8 cellular contexts compared by ENCODE assay signal in the genomic region with DNA sequence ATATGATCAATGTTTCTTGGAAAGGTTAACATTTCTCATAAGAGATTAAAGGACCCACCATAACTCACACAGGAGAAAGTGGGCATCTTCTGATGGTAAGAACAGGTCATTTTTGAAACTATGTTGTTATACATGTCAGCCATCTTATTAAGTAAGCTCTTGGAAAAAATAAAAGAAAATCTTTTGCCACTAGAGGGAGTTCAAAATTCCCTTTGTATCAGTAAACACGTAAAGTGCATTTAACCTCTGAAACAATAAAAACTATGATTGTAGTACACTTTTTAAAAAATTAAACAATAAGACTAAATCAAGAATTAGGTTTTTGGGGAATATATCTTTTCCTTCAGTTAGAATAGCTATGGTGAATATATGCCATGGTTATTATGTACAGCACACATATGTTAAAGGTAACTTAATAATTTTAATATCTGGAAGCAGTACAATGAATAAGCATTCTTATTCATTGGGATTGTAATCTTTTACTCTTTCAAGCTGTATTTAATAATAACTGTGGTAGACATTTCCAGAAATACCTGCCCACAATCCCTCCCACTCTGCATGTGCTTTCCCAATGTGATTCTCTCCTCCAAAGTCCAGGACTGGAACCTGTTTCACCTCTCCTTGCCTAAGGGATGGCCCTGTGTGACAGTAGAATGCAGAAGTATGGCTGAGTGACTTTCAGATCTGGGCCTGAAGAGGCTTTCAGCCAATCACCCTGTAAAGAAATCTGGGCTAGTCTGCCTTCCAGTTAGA.
A peak's percentile ranks its signal among the peaks of the same experiment; 100 is the strongest.
DNase-seq lines count a peak whose midpoint lies in the region; ATAC-seq and TF ChIP-seq lines count a peak whose summit lies in the region.

No MANE protein-coding gene starts in this region.

- no peaks in the 10 kb centered on the region for H3K36me3 ChIP-seq in BLaER1 treated with 17β-estradiol and CSF1 and Interleukin-3, amounts not matched to agents 10 nM and 100 nM
- H3K36me3 ChIP-seq in ascending aorta (no peaks in the 10 kb centered on the region), upper lobe of right lung (no peaks in the 10 kb centered on the region)

- TF ChIP-seq CTCF in ascending aorta (IDR thresholded peaks at IDR 0.05): peak; percentile 45 to 57 (median 55)
- TF ChIP-seq CTCF in upper lobe of right lung (IDR thresholded peaks at IDR 0.05): peak; percentile 60

- peak overlapping the region in 10 of 11 experiments; percentile 62 to 82 (median 79); a peak in 19 of 22 replicates for H3K27ac ChIP-seq in BLaER1 treated with 17β-estradiol and CSF1 and Interleukin-3, amounts not matched to agents 10 nM and 100 nM
- H3K27ac ChIP-seq in ascending aorta: peak overlapping the region; percentile 77 to 89
- peak overlapping the region; percentile 59 for H3K27ac ChIP-seq in upper lobe of right lung

- peak overlapping the region; percentile 57 to 92 (median 71); a peak in 16 of 22 replicates for H3K4me2 ChIP-seq in BLaER1 treated with 17β-estradiol and CSF1 and Interleukin-3, amounts not matched to agents 10 nM and 100 nM

- intact Hi-C loops in ascending aorta (cut with DNase I): loop anchor here (5.0 kb wide), 3 partner anchors 63 to 538 kb away; a partner anchor contains a TSS
- intact Hi-C loops in upper lobe of right lung (cut with DNase I): no loop called here

- H3K9me3 ChIP-seq in BLaER1 treated with 17β-estradiol and CSF1 and Interleukin-3, amounts not matched to agents 10 nM and 100 nM (replicated peaks in 1 of 11): peaks cover 7 to 14% (median 8%) of the 10 kb centered on the region in 11 experiments; a peak in 19 of 22 replicates
- H3K9me3 ChIP-seq in ascending aorta (peaks cover 0 to 7% of the 10 kb centered on the region in 2 donors), upper lobe of right lung (no peaks in the 10 kb centered on the region)

- ATAC-seq in GM18870 (IDR thresholded peaks at IDR 0.05; ENCODE audit: unreplicated experiment) (peak; percentile 52), upper lobe of right lung (peak; percentile 49), GM21381 (IDR thresholded peaks at IDR 0.05; ENCODE audit: unreplicated experiment) (no peak)

- H4K20me1 ChIP-seq in BLaER1 treated with 17β-estradiol and CSF1 and Interleukin-3, amounts not matched to agents 10 nM and 100 nM: no peaks in the 10 kb centered on the region

- peaks cover 24 to 63% (median 35%) of the 10 kb centered on the region in 10 experiments for H3K4me1 ChIP-seq in BLaER1 treated with 17β-estradiol and CSF1 and Interleukin-3, amounts not matched to agents 10 nM and 100 nM
- H3K4me1 ChIP-seq in ascending aorta (peaks cover 5 to 28% of the 10 kb centered on the region in 2 donors), upper lobe of right lung (peaks cover 62% of the 10 kb centered on the region)

- H3K9ac ChIP-seq in BLaER1 treated with 17β-estradiol and CSF1 and Interleukin-3, amounts not matched to agents 10 nM and 100 nM: peak overlapping the region in 1 of 11 experiments; percentile 33; a peak in 1 of 22 replicates

- H3K4me3 ChIP-seq in BLaER1 treated with 17β-estradiol and CSF1 and Interleukin-3, amounts not matched to agents 10 nM and 100 nM: no peak overlapping the region
- no peak overlapping the region for H3K4me3 ChIP-seq in ascending aorta
- H3K4me3 ChIP-seq in upper lobe of right lung: no peak overlapping the region

- peak; percentile 25 for DNase-seq in NCI-H446 treated with DMSO at 0.1 percent for 48 hours (lab: John Stamatoyannopoulos, UW)
- DNase-seq in ascending aorta (ENCODE audit: low spot score in 2 of 2): no peak
- DNase-seq in kidney glomerular epithelial cell (lab: John Stamatoyannopoulos, UW): peak; percentile 73
- DNase-seq in upper lobe of right lung: no peak
- DNase-seq in stimulated activated CD4-positive, alpha-beta T cell treated with anti-CD3 and anti-CD28 coated beads, Interleukin-4, amount 100 ng/mL, for 24 hours: no peak

- H3K27me3 ChIP-seq in BLaER1 treated with 17β-estradiol and CSF1 and Interleukin-3, amounts not matched to agents 10 nM and 100 nM: no peaks in the 10 kb centered on the region
- H3K27me3 ChIP-seq in ascending aorta (no peaks in the 10 kb centered on the region), upper lobe of right lung (no peaks in the 10 kb centered on the region)

Comparison
In these comparisons a context has a peak if more than half of its experiments do, and no peak if none do; other contexts are left out.
1. DNase-seq: peak in NCI-H446 treated with DMSO at 0.1 percent for 48 hours (single experiment) and kidney glomerular epithelial cell (single experiment); none in ascending aorta (0 of 2), upper lobe of right lung (single experiment) and stimulated activated CD4-positive, alpha-beta T cell treated with anti-CD3 and anti-CD28 coated beads, Interleukin-4, amount 100 ng/mL, for 24 hours (single experiment).
2. Peak in every context shown above with its lines, with median percentiles within 50 percentile points of each other: H3K27ac ChIP-seq.